Comparison of ENCODE assay signal across 8 cellular contexts in genomic region chr1:203629509-203630082, GRCh38. TPM values are rescaled to one million over a fixed set of nuclear protein-coding genes. Genes with fewer than 3 reads are reported as not detected.
A peak's percentile ranks its signal among the peaks of the same experiment; 100 is the strongest.
DNase-seq lines count a peak whose midpoint lies in the region; ATAC-seq, FAIRE-seq and TF ChIP-seq lines count a peak whose summit lies in the region.

No MANE protein-coding gene starts in this region.

- no peak overlapping the region for H2BK5ac ChIP-seq in H1 (ENCODE audit: low read depth, low read length)

- H3K4me2 ChIP-seq in SK-N-SH (peak overlapping the region; percentile 96), H1 (ENCODE audit: insufficient read depth in 1 of 2, low read depth in 2 of 2, low read length in 2 of 2) (peak overlapping the region; percentile 98 to 99)

- ATAC-seq in SK-N-SH treated with all-trans-retinoic acid at 6 μM for 48 hours: no peak
- ATAC-seq in stimulated activated effector memory CD8-positive, alpha-beta T cell treated with anti-CD3 and anti-CD28 coated beads, Interleukin-12 subunit alpha, Interleukin-12 subunit beta, amount 100 ng/mL, for 72 hours: peak; percentile 70

- no peak overlapping the region for H2BK12ac ChIP-seq in H1 (ENCODE audit: low read depth, low read length)

- WGBS in SK-N-SH (ENCODE audit: low lambda C conversion rate): 95% methylated on average over 31 of the region's 35 CpGs
- WGBS in H1 (ENCODE audit: extremely low coverage in 1 of 2, insufficient coverage in 1 of 2, insufficient read length in 1 of 2, insufficient replicate concordance in 2 of 2, low coverage in 1 of 2, low lambda C conversion rate in 2 of 2, missing lambda C conversion rate in 1 of 2), 2 experiments: 3% methylated on average over 33 of the region's 35 CpGs; no CpG with 5 or more reads in 1 of the 2 experiments

- no peak overlapping the region for H3K4ac ChIP-seq in H1 (replicated peaks; ENCODE audit: insufficient read length, low read depth, low read length)

- no peak for TF ChIP-seq EP300 in SK-N-SH (IDR thresholded peaks at IDR 0.05; ENCODE audit: borderline replicate concordance in 1 of 2, low read depth in 1 of 2, low read length in 1 of 2)
- no peak for TF ChIP-seq EP300 in H1 (IDR thresholded peaks at IDR 0.05; ENCODE audit: borderline replicate concordance in 1 of 2, low read depth in 2 of 2, low read length in 2 of 2)

- H3K4me1 Mint-ChIP-seq in stimulated activated effector memory CD8-positive, alpha-beta T cell treated with anti-CD3 and anti-CD28 coated beads, Interleukin-12 subunit alpha, Interleukin-12 subunit beta, amount 100 ng/mL, for 72 hours: peaks cover 63% of the 10 kb centered on the region

- H3K9ac ChIP-seq in SK-N-SH: no peak overlapping the region
- H3K9ac ChIP-seq in H1 (replicated peaks in 1 of 4; ENCODE audit: extremely low read depth in 1 of 4, low read depth in 3 of 4, low read length in 3 of 4): peak overlapping the region in 1 of 4 experiments; percentile 27; a peak in 2 of 7 replicates

- H3F3A ChIP-seq in SK-N-SH (replicated peaks; ENCODE audit: insufficient read depth): peaks cover 4% of the 10 kb centered on the region

- H3K27me3 ChIP-seq in SK-N-SH (ENCODE audit: insufficient read depth): no peaks in the 10 kb centered on the region
- peaks cover 8 to 31% (median 17%) of the 10 kb centered on the region in 4 experiments for H3K27me3 ChIP-seq in H1 (replicated peaks in 1 of 4; ENCODE audit: control insufficient read depth in 3 of 4, extremely low read depth in 1 of 4, insufficient read depth in 3 of 4, low read length in 3 of 4)

- no peak for DNase-seq in SK-N-SH
- peak; percentile 68 for DNase-seq in activated CD4-positive, alpha-beta T cell treated with anti-CD3 and anti-CD28 coated beads, Interleukin-2, amount 50 U/mL, for 1 hour
- DNase-seq in H1 (ENCODE audit: low read depth in 1 of 2, low spot score in 2 of 2): peak in 1 of 2 experiments; percentile 77
- DNase-seq in mesenteric fat pad (ENCODE audit: low spot score): peak; percentile 92
- peak; percentile 44 to 83 for DNase-seq in stimulated activated effector memory CD8-positive, alpha-beta T cell treated with anti-CD3 and anti-CD28 coated beads, Interleukin-12 subunit alpha, Interleukin-12 subunit beta, amount 100 ng/mL, for 72 hours (ENCODE audit: low spot score in 2 of 2)
- DNase-seq in cortex of kidney (lab: John Stamatoyannopoulos, UW): no peak
- no peak for DNase-seq in OCI-M2 (lab: John Stamatoyannopoulos, UW; ENCODE audit: unreplicated experiment)

- TF ChIP-seq CTCF in SK-N-SH (IDR thresholded peaks at IDR 0.05) (no peak), H1 (IDR thresholded peaks at IDR 0.05; ENCODE audit: control extremely low read depth in 1 of 3, insufficient read depth in 1 of 3, low read depth in 1 of 3, low read length in 3 of 3) (no peak)

- peak overlapping the region; percentile 100 for H3K4me3 Mint-ChIP-seq in stimulated activated effector memory CD8-positive, alpha-beta T cell treated with anti-CD3 and anti-CD28 coated beads, Interleukin-12 subunit alpha, Interleukin-12 subunit beta, amount 100 ng/mL, for 72 hours

- FAIRE-seq in H1 (lab: Jason Lieb, UNC): no peak

- H3K4me3 ChIP-seq in SK-N-SH (ENCODE audit: low read depth in 2 of 2, low read length in 1 of 2): peak overlapping the region in 1 of 2 experiments; percentile 98; a peak in 3 of 4 replicates
- peak overlapping the region; percentile 48 to 89 (median 72) for H3K4me3 ChIP-seq in H1 (ENCODE audit: extremely low read depth in 1 of 4, insufficient read depth in 2 of 4, low read depth in 3 of 4, low read length in 4 of 4)

- H3K9me3 Mint-ChIP-seq in stimulated activated effector memory CD8-positive, alpha-beta T cell treated with anti-CD3 and anti-CD28 coated beads, Interleukin-12 subunit alpha, Interleukin-12 subunit beta, amount 100 ng/mL, for 72 hours: no peaks in the 10 kb centered on the region

- no peak overlapping the region for H3K14ac ChIP-seq in H1 (ENCODE audit: insufficient read length)

- H3K23me2 ChIP-seq in H1 (ENCODE audit: low read depth, low read length): peaks cover 20% of the 10 kb centered on the region

- no peak overlapping the region for H4K5ac ChIP-seq in H1 (ENCODE audit: insufficient read length, low read depth, low read length)

- H3K56ac ChIP-seq in H1 (replicated peaks; ENCODE audit: insufficient read length, low read depth, low read length): no peak overlapping the region

- H3K36me3 ChIP-seq in SK-N-SH (replicated peaks in 1 of 2; ENCODE audit: control insufficient read depth in 1 of 2, insufficient read depth in 2 of 2, low read length in 1 of 2) (peaks cover 0 to 15% of the 10 kb centered on the region in 2 experiments), H1 (ENCODE audit: control insufficient read depth in 2 of 4, insufficient read depth in 4 of 4, low read length in 3 of 4) (no peaks in the 10 kb centered on the region)

- H3K9me2 ChIP-seq in SK-N-SH: no peaks in the 10 kb centered on the region

- H2BK20ac ChIP-seq in H1 (ENCODE audit: low read length): peak overlapping the region; percentile 21; the same call in 1 of the 2 replicates

- H4K8ac ChIP-seq in H1 (ENCODE audit: extremely low read depth, insufficient read depth, low read length): no peak overlapping the region; the same call in 1 of the 2 replicates

- no peak for TF ChIP-seq POLR2A in H1 (IDR thresholded peaks at IDR 0.05; ENCODE audit: control extremely low read depth in 1 of 2, low read depth in 2 of 2, low read length in 2 of 2)

- 0 out of 2 replicates have a peak, but pooled peaks cover 3% of the 10 kb centered on the region for H3K79me1 ChIP-seq in H1 (ENCODE audit: low read depth, low read length)

- peaks cover 25 to 28% of the 10 kb centered on the region in 2 experiments; a peak in 3 of 4 replicates for H3K4me1 ChIP-seq in SK-N-SH (ENCODE audit: control insufficient read depth in 1 of 2, insufficient read depth in 2 of 2, low read depth in 1 of 2, low read length in 1 of 2)
- H3K4me1 ChIP-seq in H1 (replicated peaks in 1 of 4; ENCODE audit: control insufficient read depth in 3 of 4, insufficient read depth in 4 of 4, low read length in 3 of 4): peaks cover 9 to 23% (median 15%) of the 10 kb centered on the region in 4 experiments

- H3K9me3 ChIP-seq in SK-N-SH: no peaks in the 10 kb centered on the region
- no peaks in the 10 kb centered on the region for H3K9me3 ChIP-seq in H1 (ENCODE audit: insufficient read depth in 2 of 2, low read depth in 1 of 2, low read length in 1 of 2)

- H3K79me2 ChIP-seq in SK-N-SH (ENCODE audit: insufficient read depth): peaks cover 80% of the 10 kb centered on the region
- H3K79me2 ChIP-seq in H1 (ENCODE audit: control insufficient read depth in 1 of 2, insufficient read depth in 2 of 2, low read length in 2 of 2): peaks cover 0 to 4% of the 10 kb centered on the region in 2 experiments; a peak in 1 of 4 replicates

- H3K18ac ChIP-seq in H1 (ENCODE audit: extremely low read depth, low read length): peak overlapping the region; percentile 24; the same call in 1 of the 2 replicates

- H2AFZ ChIP-seq in SK-N-SH (ENCODE audit: low read depth) (no peak overlapping the region), H1 (ENCODE audit: low read length) (no peak overlapping the region)

- POLR2A ChIA-PET in SK-N-SH (lab: Yijun Ruan, JAX): no interaction called here
- POLR2A ChIA-PET in H1 (lab: Charles Lee; ENCODE audit: partially characterized antibody): interaction anchor here (1.0 to 3.5 kb wide), 4 partner anchors 14 to 111 kb away, joined by 3 to 8 read pairs (median 4); no protein-coding TSS in a partner anchor

- H2BK120ac ChIP-seq in H1 (replicated peaks; ENCODE audit: low read depth, low read length): no peak overlapping the region

- TF ChIP-seq RAD21 in SK-N-SH (IDR thresholded peaks at IDR 0.05; ENCODE audit: low read length): no peak
- no peak for TF ChIP-seq RAD21 in H1 (IDR thresholded peaks at IDR 0.05 in 1 of 2, conservative IDR thresholded peaks at IDR 0.05 in 1 of 2; ENCODE audit: low read depth in 2 of 2, low read length in 2 of 2)

- CTCF ChIA-PET in SK-N-SH (lab: Yijun Ruan, JAX): interaction anchor here (0.6 to 4.6 kb wide), 3 partner anchors 64 to 72 kb away, joined by 3 to 88 read pairs (median 3); no protein-coding TSS in a partner anchor
- CTCF ChIA-PET in H1 (lab: Charles Lee; ENCODE audit: partially characterized antibody): interaction anchor here (0.8 to 4.3 kb wide), 7 partner anchors 16 to 286 kb away, joined by 3 to 23 read pairs (median 3); no protein-coding TSS in a partner anchor

- peaks cover 52% of the 10 kb centered on the region for H4K20me1 ChIP-seq in SK-N-SH (ENCODE audit: insufficient read depth)
- H4K20me1 ChIP-seq in H1 (replicated peaks in 1 of 2; ENCODE audit: control insufficient read depth in 1 of 2, insufficient read depth in 2 of 2, low read length in 2 of 2): peaks cover 0 to 2% of the 10 kb centered on the region in 2 experiments

- H2BK15ac ChIP-seq in H1 (ENCODE audit: low read length): no peak overlapping the region

- peaks cover 87% of the 10 kb centered on the region for H3K36me3 Mint-ChIP-seq in stimulated activated effector memory CD8-positive, alpha-beta T cell treated with anti-CD3 and anti-CD28 coated beads, Interleukin-12 subunit alpha, Interleukin-12 subunit beta, amount 100 ng/mL, for 72 hours

- no peak overlapping the region for H3K23ac ChIP-seq in H1 (ENCODE audit: insufficient read length)

- no peak overlapping the region for H3K27ac ChIP-seq in SK-N-SH (ENCODE audit: low read depth in 2 of 2, low read length in 1 of 2)
- no peak overlapping the region for H3K27ac ChIP-seq in H1 (ENCODE audit: low read depth, low read length)

- peak overlapping the region; percentile 98 for H3K27ac Mint-ChIP-seq in stimulated activated effector memory CD8-positive, alpha-beta T cell treated with anti-CD3 and anti-CD28 coated beads, Interleukin-12 subunit alpha, Interleukin-12 subunit beta, amount 100 ng/mL, for 72 hours

- H4K91ac ChIP-seq in H1 (replicated peaks; ENCODE audit: insufficient read length, low read length): no peak overlapping the region

- H2AK5ac ChIP-seq in H1 (ENCODE audit: low read depth, low read length): no peak overlapping the region

TF ChIP-seq in SK-N-SH, 30 proteins besides CTCF, POLR2A, EP300 and RAD21 (continues in another document):
- TF ChIP-seq NFIC (IDR thresholded peaks at IDR 0.05; ENCODE audit: borderline replicate concordance): no peak

TF ChIP-seq in H1, 55 proteins besides CTCF, POLR2A, EP300 and RAD21 (continues in another document):
- no peak for TF ChIP-seq PHF8 (conservative IDR thresholded peaks at IDR 0.05; ENCODE audit: low read depth, low read length)

RNA-seq across cellular contexts. Expression of gene ATP2B4, which starts 3.0 kb away (rescaled TPM):
- 96.1 and 144 TPM in 2 replicates for polyA plus RNA-seq in SK-N-SH (2012; rRNA removed)
- polyA plus RNA-seq in SK-N-SH (2012; cell fraction: cytosol; rRNA removed): 88.6 and 104 TPM in 2 replicates
- 164 and 210 TPM in 2 replicates for polyA plus RNA-seq in SK-N-SH (2012; cell fraction: nucleus; rRNA removed)
- total RNA-seq in H1 (2021; fragmentation: NEBNext Ultra II Directional; extraction: Animal tissue kit (Norgen Biotek cat#: 25700)): 11.2 and 12.3 TPM in 2 replicates
- polyA plus RNA-seq in H1 (2011; rRNA removed): 12.2 and 17.5 TPM in 2 replicates
- 17.0 TPM for polyA plus RNA-seq in H1 (2011; cell fraction: cytosol; rRNA removed)
- polyA plus RNA-seq in H1 (2011; cell fraction: nucleus; rRNA removed): 27.5 TPM
- 12.1 to 18.5 TPM (median 15.9 TPM) in 4 replicates for polyA plus RNA-seq in H1 (2012, experiment 1 of 2)
- polyA plus RNA-seq in H1 (2012, experiment 2 of 2): 1.3 TPM
- 16.3 TPM for polyA plus RNA-seq in H1 (2013, experiment 1 of 2)
- 14.3 TPM for polyA plus RNA-seq in H1 (2013, experiment 2 of 2)
- polyA minus RNA-seq in H1 (2011; rRNA and poly(A)+ RNA removed): 66.3 and 82.5 TPM in 2 replicates
- 35.2 TPM for polyA minus RNA-seq in H1 (2011; cell fraction: cytosol; rRNA and poly(A)+ RNA removed)
- 34.8 TPM for polyA minus RNA-seq in H1 (2011; cell fraction: nucleus; rRNA and poly(A)+ RNA removed)
- 122 TPM for total RNA-seq in mesenteric fat pad

Comparison
In these comparisons a context has a peak if more than half of its experiments do, and no peak if none do; other contexts are left out.
1. DNase-seq: peak in activated CD4-positive, alpha-beta T cell treated with anti-CD3 and anti-CD28 coated beads, Interleukin-2, amount 50 U/mL, for 1 hour (single experiment), mesenteric fat pad (single experiment) and stimulated activated effector memory CD8-positive, alpha-beta T cell treated with anti-CD3 and anti-CD28 coated beads, Interleukin-12 subunit alpha, Interleukin-12 subunit beta, amount 100 ng/mL, for 72 hours (2 of 2); none in SK-N-SH (single experiment), cortex of kidney (single experiment) and OCI-M2 (single experiment).
2. Of the 17 proteins assayed by ChIP-seq in both H1 and SK-N-SH: peak only in H1: MAX; only in SK-N-SH: none; in both: none; in neither: 16.